ENCODE assay signal across 1 cellular context in the genomic region with DNA sequence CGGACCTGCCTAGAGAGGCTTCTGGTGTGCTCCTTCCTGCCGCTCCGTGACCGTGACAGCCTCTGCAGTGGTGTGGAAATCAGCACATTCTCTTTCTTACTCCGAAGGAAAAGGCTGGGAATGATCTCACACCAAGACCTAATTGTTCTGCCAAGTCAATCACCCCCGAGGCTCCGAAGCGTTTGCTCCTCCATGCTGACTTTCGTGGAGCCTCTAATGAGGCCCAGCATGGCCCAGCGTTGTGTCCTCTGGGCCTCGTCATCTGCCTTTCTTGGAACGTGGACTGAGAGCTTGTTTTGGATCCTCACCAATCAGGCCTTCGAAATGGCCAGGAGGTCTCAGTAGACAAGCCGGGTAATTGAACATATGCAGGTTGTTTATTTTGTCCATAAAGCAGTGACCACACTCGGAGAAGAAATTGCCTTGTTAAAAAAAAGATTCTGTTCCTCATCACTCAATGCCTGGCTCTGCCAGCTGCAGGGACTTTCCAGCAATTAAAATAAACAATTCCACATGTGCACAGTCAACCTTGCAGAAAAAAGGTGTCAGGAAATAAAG.
TF ChIP-seq lines count a peak whose summit lies in the region.

No MANE protein-coding gene starts in this region.

TF ChIP-seq in endothelial cell of umbilical vein, 7 proteins besides CTCF, POLR2A, EP300 and RAD21:
- TF ChIP-seq MAX (IDR thresholded peaks at IDR 0.05; ENCODE audit: insufficient read depth, insufficient read length): no peak
- no peak for TF ChIP-seq GATA2 (IDR thresholded peaks at IDR 0.05; ENCODE audit: insufficient read depth, insufficient read length, low read depth, low read length)
- TF ChIP-seq POLR2AphosphoS5 (IDR thresholded peaks at IDR 0.05; ENCODE audit: insufficient read depth, low read depth, low read length): no peak
- no peak for TF ChIP-seq MYC (IDR thresholded peaks at IDR 0.05; ENCODE audit: low read depth, low read length)
- TF ChIP-seq EZH2 (IDR thresholded peaks at IDR 0.05; ENCODE audit: borderline replicate concordance, low read depth, low read length, severe bottlenecking): no peak
- TF ChIP-seq FOS (IDR thresholded peaks at IDR 0.05; ENCODE audit: borderline replicate concordance, insufficient read depth, low read length): no peak
- no peak for TF ChIP-seq JUN (IDR thresholded peaks at IDR 0.05; ENCODE audit: borderline replicate concordance, insufficient read depth, insufficient read length, low read depth)
TF ChIP-seq in endothelial cell of umbilical vein: peak in this region for 0.
